13 cellular contexts compared by ENCODE assay signal in genomic region chr2:215979615-215980014, GRCh38.
DNase-seq lines count a peak whose midpoint lies in the region; ATAC-seq and TF ChIP-seq lines count a peak whose summit lies in the region.
"Had no signal": no experiment of that assay in that cellular context is flagged by ENCODE, and none has a peak within 500 bp of the region (broad histone marks: within the 10 kb centered on the region; RNA-seq: fewer than 3 reads in every experiment).

No MANE protein-coding gene starts in this region.

- DNase-seq in effector memory CD8-positive, alpha-beta T cell: no peak
- no peak for DNase-seq in nephron progenitor cell
- DNase-seq in DMS114 treated with DMSO at 0.1 percent for 48 hours (lab: John Stamatoyannopoulos, UW; ENCODE audit: unreplicated experiment): no peak
- DNase-seq: IMR-90; kidney; nucleus accumbens; stimulated activated CD4-positive, alpha-beta T cell treated with anti-CD3 and anti-CD28 coated beads, Interleukin-2, amount 100 ng/mL, for 48 hours; testis had no signal

- H3K36me3 Mint-ChIP-seq in effector memory CD8-positive, alpha-beta T cell (ENCODE audit: insufficient read depth): no peaks in the 10 kb centered on the region
- peaks cover 39% of the 10 kb centered on the region for H3K36me3 Mint-ChIP-seq in nephron progenitor cell (ENCODE audit: low read depth)

- ATAC-seq in GM18517 (IDR thresholded peaks at IDR 0.05; ENCODE audit: unreplicated experiment) (peak; percentile 74), GM21381 (IDR thresholded peaks at IDR 0.05; ENCODE audit: unreplicated experiment) (peak; percentile 48), HG03354 (IDR thresholded peaks at IDR 0.05; ENCODE audit: poor library complexity, severe bottlenecking, unreplicated experiment) (peak; percentile 76), HG03139 (IDR thresholded peaks at IDR 0.05; ENCODE audit: unreplicated experiment) (no peak), HG02763 (IDR thresholded peaks at IDR 0.05; ENCODE audit: unreplicated experiment) (no peak)
- ATAC-seq in effector memory CD8-positive, alpha-beta T cell (replicated peaks): peak; percentile 89

- H3K27ac Mint-ChIP-seq in effector memory CD8-positive, alpha-beta T cell: peak overlapping the region in 1 of 2 donors; percentile 82
- H3K27ac Mint-ChIP-seq in nephron progenitor cell: no peak overlapping the region

- no peaks in the 10 kb centered on the region for H3K9me3 Mint-ChIP-seq in effector memory CD8-positive, alpha-beta T cell
- peaks cover 15% of the 10 kb centered on the region for H3K9me3 Mint-ChIP-seq in nephron progenitor cell

- TF ChIP-seq CTCF in nephron progenitor cell (IDR thresholded peaks at IDR 0.05): no peak

- peaks cover 17 to 42% of the 10 kb centered on the region in 2 donors for H3K4me1 Mint-ChIP-seq in effector memory CD8-positive, alpha-beta T cell (ENCODE audit: low read depth in 2 of 2)
- H3K4me1 Mint-ChIP-seq in nephron progenitor cell: peaks cover 7% of the 10 kb centered on the region

- peak overlapping the region; percentile 19 to 20 for H3K4me3 Mint-ChIP-seq in effector memory CD8-positive, alpha-beta T cell
- no peak overlapping the region for H3K4me3 Mint-ChIP-seq in nephron progenitor cell

- H3K27me3 Mint-ChIP-seq in effector memory CD8-positive, alpha-beta T cell: no peaks in the 10 kb centered on the region
- H3K27me3 Mint-ChIP-seq in nephron progenitor cell (ENCODE audit: low read depth, poor library complexity): peaks cover 4% of the 10 kb centered on the region

Comparison
In these comparisons a context has a peak if more than half of its experiments do, and no peak if none do; other contexts are left out.
1. ATAC-seq: peak in GM18517 (single experiment), GM21381 (single experiment), HG03354 (single experiment) and effector memory CD8-positive, alpha-beta T cell (single experiment); none in HG03139 (single experiment) and HG02763 (single experiment).